ENCODE assay signal across 20 cellular contexts in genomic region chr14:29735459-29735858, GRCh38.
"Had no signal": no experiment of that assay in that cellular context is flagged by ENCODE, and none has a peak within 500 bp of the region (broad histone marks: within the 10 kb centered on the region; RNA-seq: fewer than 3 reads in every experiment).

No MANE protein-coding gene starts in this region.

- H3K27me3 ChIP-seq: colonic mucosa, dorsolateral prefrontal cortex, heart right ventricle, neutrophil, pancreas, stomach, suprapubic skin, tibial nerve had no signal

- H3K4me3 ChIP-seq: colonic mucosa, dorsolateral prefrontal cortex, heart right ventricle, pancreas, stomach, suprapubic skin, tibial nerve had no signal

- DNase-seq: activated naive CD4-positive, alpha-beta T cell; activated T-cell treated with anti-CD3 and anti-CD28 coated beads, Interleukin-2, amount 50 U/mL, for 1 hour; amniotic stem cell; colonic mucosa; dorsolateral prefrontal cortex; effector memory CD8-positive, alpha-beta T cell; heart right ventricle; islet precursor cell; left cardiac atrium; pancreas; right cardiac atrium; small intestine; stimulated activated CD4-positive, alpha-beta T cell treated with anti-CD3 and anti-CD28 coated beads, Interleukin-15, amount 100 ng/mL, for 24 hours; stomach had no signal

- H3K4me1 ChIP-seq: colonic mucosa, suprapubic skin had no signal

- H3K36me3 ChIP-seq: colonic mucosa, heart right ventricle, neutrophil, pancreas, stomach, suprapubic skin, tibial nerve had no signal

- H3K27ac ChIP-seq: colonic mucosa, dorsolateral prefrontal cortex, heart right ventricle, neutrophil, pancreas, suprapubic skin had no signal

- H3K9me3 ChIP-seq: colonic mucosa, heart right ventricle, neutrophil, pancreas, stomach, suprapubic skin, tibial nerve had no signal

- ATAC-seq: activated T-helper 17 cell treated with anti-CD3 and anti-CD28 coated beads, Interleukin-2, amount 50 U/mL, for 72 hours; effector memory CD8-positive, alpha-beta T cell; esophagus mucosa; heart right ventricle; left cardiac atrium; pancreas; right cardiac atrium; stimulated activated memory B cell treated with anti-CD40 and anti-IgM and Interleukin-4, amounts not matched to agents 10 μg/mL and 1 μg/mL and 100 μg/mL, for 72 hours had no signal
